Comparison of ENCODE assay signal across 8 cellular contexts in the genomic region with DNA sequence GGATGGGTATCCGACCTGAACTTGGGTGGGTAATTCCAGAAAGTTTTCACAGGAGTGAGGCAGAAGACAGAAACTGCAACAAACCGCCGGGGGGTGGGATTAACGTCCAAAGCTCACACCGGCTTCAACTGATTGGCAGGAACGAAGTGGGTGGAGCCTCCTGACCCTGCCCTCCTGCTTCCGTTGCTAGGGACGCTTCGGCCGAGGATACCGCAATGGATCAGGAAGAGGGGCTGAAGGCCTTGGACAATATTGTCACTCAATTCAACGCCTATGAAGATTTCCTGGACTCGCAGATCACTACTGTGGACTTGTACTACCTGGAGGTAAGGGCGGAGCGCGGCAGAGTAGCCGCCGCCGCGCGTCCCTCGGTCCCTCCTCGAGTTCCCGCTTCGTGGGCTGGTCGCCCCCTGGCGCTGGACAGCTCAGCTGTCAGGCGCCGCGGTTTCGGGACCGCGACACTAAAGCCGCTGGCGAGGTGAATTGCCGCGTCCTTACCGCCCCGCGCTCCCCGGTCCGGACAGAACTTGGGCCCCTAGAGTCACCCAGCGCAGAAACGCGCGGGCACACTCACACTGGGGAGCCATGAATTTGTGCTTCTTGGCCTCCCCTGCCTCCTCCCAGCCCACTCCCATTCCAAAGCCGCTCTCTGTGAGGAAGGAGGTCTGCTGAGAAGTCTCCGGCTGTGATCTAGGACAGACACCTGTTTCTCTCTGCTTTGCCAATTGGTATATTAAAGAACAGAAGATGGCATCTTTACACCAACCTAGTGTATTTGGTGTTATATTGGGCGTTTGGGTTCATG. TPM values are rescaled to one million over a fixed set of nuclear protein-coding genes. Genes with fewer than 3 reads are reported as not detected.
DNase-seq lines count a peak whose midpoint lies in the region; ATAC-seq and TF ChIP-seq lines count a peak whose summit lies in the region.

Gene CFAP299 (plus strand): TSS at position 177 of the 805 bp plus-strand sequence.

- peaks cover 10% of the 10 kb centered on the region for H3K4me1 Mint-ChIP-seq in activated CD8-positive, alpha-beta memory T cell treated with anti-CD3 and anti-CD28 coated beads, Interleukin-2, amount 10 ng/mL, durations not matched to agents 7 days and 5 days

- H3K4me3 Mint-ChIP-seq in activated CD8-positive, alpha-beta memory T cell treated with anti-CD3 and anti-CD28 coated beads, Interleukin-2, amount 10 ng/mL, durations not matched to agents 7 days and 5 days: peak within 1 kb of the TSS; percentile 75

- H3K9ac ChIP-seq in mucosa of stomach (ENCODE audit: low read length): no peak within 1 kb of the TSS

- no peaks in the 10 kb centered on the region for H3K9me3 Mint-ChIP-seq in activated CD8-positive, alpha-beta memory T cell treated with anti-CD3 and anti-CD28 coated beads, Interleukin-2, amount 10 ng/mL, durations not matched to agents 7 days and 5 days (ENCODE audit: low read depth)

- H3K36me3 Mint-ChIP-seq in activated CD8-positive, alpha-beta memory T cell treated with anti-CD3 and anti-CD28 coated beads, Interleukin-2, amount 10 ng/mL, durations not matched to agents 7 days and 5 days: no peaks in the 10 kb centered on the region

- peaks cover 21% of the 10 kb centered on the region for H3K27me3 ChIP-seq in BE2C
- H3K27me3 ChIP-seq in esophagus (ENCODE audit: control insufficient read depth in 1 of 2, insufficient read depth in 2 of 2, low read length in 2 of 2): peaks cover 0 to 3% of the 10 kb centered on the region in 2 donors
- peaks cover 7% of the 10 kb centered on the region for H3K27me3 ChIP-seq in mucosa of stomach (ENCODE audit: control insufficient read depth, insufficient read depth, low read length)

- CTCF ChIA-PET in activated CD8-positive, alpha-beta memory T cell treated with anti-CD3 and anti-CD28 coated beads, Interleukin-2, amount 10 ng/mL, durations not matched to agents 7 days and 5 days (lab: Charles Lee): no interaction called here

- 1 to 2% methylated on average over 49 of the region's 49 CpGs for WGBS in esophagus, 2 donors

- H3K4me1 ChIP-seq in BE2C (no peaks in the 10 kb centered on the region), esophagus (ENCODE audit: control insufficient read depth in 2 of 2, insufficient read depth in 2 of 2, low read length in 1 of 2) (peaks cover 2 to 4% of the 10 kb centered on the region in 2 donors), mucosa of stomach (ENCODE audit: control insufficient read depth, insufficient read depth, low read length) (peaks cover 5% of the 10 kb centered on the region)

- DNase-seq in BE2C: peak; percentile 89
- DNase-seq in NCI-H748 (lab: John Stamatoyannopoulos, UW; ENCODE audit: unreplicated experiment): peak; percentile 90
- DNase-seq in activated CD8-positive, alpha-beta memory T cell treated with anti-CD3 and anti-CD28 coated beads, Interleukin-2, amount 10 ng/mL, durations not matched to agents 7 days and 5 days: peak; percentile 74
- peak; percentile 22 to 30 for DNase-seq in stimulated activated CD8-positive, alpha-beta memory T cell treated with anti-CD3 and anti-CD28 coated beads, Interleukin-7, amount 100 ng/mL, for 4 hours (ENCODE audit: low read depth in 2 of 2)

- H3K4me3 ChIP-seq in BE2C (ENCODE audit: low read depth, low read length): peak within 1 kb of the TSS; percentile 78
- H3K4me3 ChIP-seq in esophagus (ENCODE audit: low read depth in 1 of 2, low read length in 2 of 2): peak within 1 kb of the TSS; percentile 47 to 50
- peak within 1 kb of the TSS; percentile 65 for H3K4me3 ChIP-seq in mucosa of stomach (ENCODE audit: low read length)

- peaks cover 22% of the 10 kb centered on the region for H3K27me3 Mint-ChIP-seq in activated CD8-positive, alpha-beta memory T cell treated with anti-CD3 and anti-CD28 coated beads, Interleukin-2, amount 10 ng/mL, durations not matched to agents 7 days and 5 days

- peak; percentile 99 for ATAC-seq in GM19324 (IDR thresholded peaks at IDR 0.05; ENCODE audit: low FRiP score, unreplicated experiment)
- ATAC-seq in HG03439 (IDR thresholded peaks at IDR 0.05; ENCODE audit: unreplicated experiment): peak; percentile 98
- peak; percentile 93 for ATAC-seq in activated CD8-positive, alpha-beta memory T cell treated with anti-CD3 and anti-CD28 coated beads, Interleukin-2, amount 10 ng/mL, durations not matched to agents 7 days and 5 days

- peak; percentile 74 for TF ChIP-seq CTCF in BE2C (IDR thresholded peaks at IDR 0.05; ENCODE audit: low read depth, low read length)

- H3K9me3 ChIP-seq in BE2C (no peaks in the 10 kb centered on the region), esophagus (ENCODE audit: control insufficient read depth in 2 of 2, insufficient read depth in 1 of 2, low read depth in 1 of 2, low read length in 1 of 2) (no peaks in the 10 kb centered on the region), mucosa of stomach (ENCODE audit: control insufficient read depth, low read length) (no peaks in the 10 kb centered on the region)

- no peak within 1 kb of the TSS for H3K27ac Mint-ChIP-seq in activated CD8-positive, alpha-beta memory T cell treated with anti-CD3 and anti-CD28 coated beads, Interleukin-2, amount 10 ng/mL, durations not matched to agents 7 days and 5 days

- no peak within 1 kb of the TSS for H3K27ac ChIP-seq in esophagus (ENCODE audit: low read depth in 2 of 2, low read length in 1 of 2)

- no peaks in the 10 kb centered on the region for H3K36me3 ChIP-seq in BE2C
- no peaks in the 10 kb centered on the region for H3K36me3 ChIP-seq in esophagus (ENCODE audit: control insufficient read depth in 2 of 2, insufficient read depth in 2 of 2, low read length in 1 of 2)
- no peaks in the 10 kb centered on the region for H3K36me3 ChIP-seq in mucosa of stomach (ENCODE audit: control insufficient read depth, insufficient read depth, low read length)

RNA-seq across cellular contexts. Expression of gene CFAP299, which starts in this region (rescaled TPM):
- polyA plus RNA-seq in BE2C (2012; ENCODE audit: insufficient read depth, insufficient read length, low read depth): not detected
- not detected for total RNA-seq in activated CD8-positive, alpha-beta memory T cell treated with anti-CD3 and anti-CD28 coated beads, Interleukin-2, amount 10 ng/mL, durations not matched to agents 7 days and 5 days
- polyA plus RNA-seq in esophagus: not detected

Comparison
In these comparisons a context has a peak if more than half of its experiments do, and no peak if none do; other contexts are left out.
1. Peak in DNase-seq and ATAC-seq in activated CD8-positive, alpha-beta memory T cell treated with anti-CD3 and anti-CD28 coated beads, Interleukin-2, amount 10 ng/mL, durations not matched to agents 7 days and 5 days; RNA of the gene not detected or under 1 TPM.
2. DNase-seq: peak in every context shown above with its lines; median percentile 90 in NCI-H748; 89 in BE2C; 74 in activated CD8-positive, alpha-beta memory T cell treated with anti-CD3 and anti-CD28 coated beads, Interleukin-2, amount 10 ng/mL, durations not matched to agents 7 days and 5 days; 26 in stimulated activated CD8-positive, alpha-beta memory T cell treated with anti-CD3 and anti-CD28 coated beads, Interleukin-7, amount 100 ng/mL, for 4 hours.